In the genomic region with DNA sequence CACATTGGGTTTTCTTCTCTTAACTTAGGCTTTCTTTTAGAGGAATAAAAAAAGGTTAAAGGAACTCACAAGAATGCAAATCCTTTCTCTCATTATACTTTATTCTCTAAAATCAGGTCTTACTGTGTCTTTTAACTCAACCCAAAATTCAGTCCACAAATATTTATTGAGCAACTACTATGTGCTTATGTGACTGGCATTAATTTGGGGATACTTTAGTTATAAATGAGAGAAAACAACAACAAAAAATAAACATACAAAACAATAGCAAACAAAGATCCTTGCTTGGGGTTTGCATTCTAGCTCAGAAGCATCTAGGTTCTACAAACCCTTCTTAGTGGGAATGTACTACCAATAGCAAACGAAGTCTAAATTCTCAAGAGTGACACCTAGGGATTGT, we compare ENCODE assay signal across 27 cellular contexts.
DNase-seq lines count a peak whose midpoint lies in the region; ATAC-seq, FAIRE-seq and TF ChIP-seq lines count a peak whose summit lies in the region.
"Had no signal": no experiment of that assay in that cellular context is flagged by ENCODE, and none has a peak within 500 bp of the region (broad histone marks: within the 10 kb centered on the region; RNA-seq: fewer than 3 reads in every experiment).

No MANE protein-coding gene starts in this region.

- no peaks in the 10 kb centered on the region for H3K9me3 Mint-ChIP-seq in natural killer cell
- no peaks in the 10 kb centered on the region for H3K9me3 Mint-ChIP-seq in activated CD4-positive, alpha-beta memory T cell treated with anti-CD3 and anti-CD28 coated beads for 36 hours
- H3K9me3 Mint-ChIP-seq: CD4-positive, alpha-beta T cell; CD8-positive, alpha-beta T cell had no signal

- in situ Hi-C loops in K562 (cut with MboI) = no loop called here

- H3K4me2 ChIP-seq in K562 (ENCODE audit: insufficient read depth, low read length) = no peak overlapping the region
- H3K4me2 ChIP-seq: A549; BLaER1 treated with 17β-estradiol and CSF1 and Interleukin-3, amounts not matched to agents 10 nM and 100 nM had no signal

- no peak for TF ChIP-seq RAD21 in K562 (CRISPR knock-in tag; conservative IDR thresholded peaks at IDR 0.05 in 1 of 2, IDR thresholded peaks at IDR 0.05 in 1 of 2)

- no peak for FAIRE-seq in K562 (lab: Jason Lieb, UNC)
- FAIRE-seq: A549, GM12878, GM12892, GM18507 had no signal

- no peak overlapping the region for H2AFZ ChIP-seq in K562 (ENCODE audit: low read depth, low read length)

- H3K27me3 Mint-ChIP-seq in T-helper 17 cell (no peaks in the 10 kb centered on the region), natural killer cell (ENCODE audit: low read depth in 2 of 2) (no peaks in the 10 kb centered on the region)
- no peaks in the 10 kb centered on the region for H3K27me3 Mint-ChIP-seq in activated CD4-positive, alpha-beta memory T cell treated with anti-CD3 and anti-CD28 coated beads for 36 hours
- H3K27me3 Mint-ChIP-seq: B cell; CD4-positive, alpha-beta T cell had no signal

- H3K27ac ChIP-seq in HEK293 (ENCODE audit: extremely low read depth, low read depth, low read length) (no peak overlapping the region), K562 (ENCODE audit: extremely low read depth, low read depth, low read length) (no peak overlapping the region)
- H3K27ac ChIP-seq: 22Rv1; A549; BLaER1 treated with 17β-estradiol and CSF1 and Interleukin-3, amounts not matched to agents 10 nM and 100 nM; C4-2B had no signal

- H3K36me3 ChIP-seq in HEK293 (ENCODE audit: control insufficient read depth in 2 of 2, insufficient read depth in 1 of 2, low read length in 2 of 2) = peaks cover 9 to 44% of the 10 kb centered on the region in 2 experiments
- H3K36me3 ChIP-seq in K562 (ENCODE audit: control insufficient read depth, insufficient read depth, low read length) = no peaks in the 10 kb centered on the region

- no peaks in the 10 kb centered on the region for H3K27me3 ChIP-seq in K562 (ENCODE audit: control insufficient read depth in 2 of 2, insufficient read depth in 2 of 2, low read length in 2 of 2)
- H3K27me3 ChIP-seq: BLaER1 treated with 17β-estradiol and CSF1 and Interleukin-3, amounts not matched to agents 10 nM and 100 nM had no signal

- BruUV-seq in K562 (replicated peaks; lab: Mats Ljungman, UMichigan) = no TSS peak

- H4K20me1 ChIP-seq in K562 (replicated peaks; ENCODE audit: control insufficient read depth, insufficient read depth, low read length) = no peaks in the 10 kb centered on the region
- H4K20me1 ChIP-seq: BLaER1 treated with 17β-estradiol and CSF1 and Interleukin-3, amounts not matched to agents 10 nM and 100 nM had no signal

- H3K9me3 ChIP-seq in HEK293 (ENCODE audit: control insufficient read depth, insufficient read depth, low read depth, low read length) (no peaks in the 10 kb centered on the region), T-helper 17 cell (ENCODE audit: control insufficient read depth, low read length, poor library complexity, severe bottlenecking) (no peaks in the 10 kb centered on the region), K562 (replicated peaks; ENCODE audit: control insufficient read depth, insufficient read depth, low read depth, low read length) (no peaks in the 10 kb centered on the region; the same call in 1 of the 2 replicates)
- H3K9me3 ChIP-seq: A549; BLaER1 treated with 17β-estradiol and CSF1 and Interleukin-3, amounts not matched to agents 10 nM and 100 nM had no signal

- TF ChIP-seq POLR2A in K562 (conservative IDR thresholded peaks at IDR 0.05) = no peak

- intact Hi-C loops in K562 (cut with micrococcal nuclease) (no loop called here), natural killer cell (cut with micrococcal nuclease) (no loop called here)
- intact Hi-C loops in activated CD4-positive, alpha-beta memory T cell treated with anti-CD3 and anti-CD28 coated beads for 36 hours (cut with micrococcal nuclease) = loop anchor here (10.0 kb wide), 1 partner anchor 1183 kb away; a partner anchor contains a TSS

- H3K9ac ChIP-seq in K562 (ENCODE audit: insufficient read depth in 1 of 2, low read depth in 2 of 2, low read length in 2 of 2) = no peak overlapping the region
- H3K9ac ChIP-seq: BLaER1 treated with 17β-estradiol and CSF1 and Interleukin-3, amounts not matched to agents 10 nM and 100 nM had no signal

- H3K4me1 Mint-ChIP-seq in T-helper 17 cell (peaks cover 4% of the 10 kb centered on the region), natural killer cell (peaks cover 5 to 10% of the 10 kb centered on the region in 2 donors)
- peaks cover 13% of the 10 kb centered on the region for H3K4me1 Mint-ChIP-seq in activated CD4-positive, alpha-beta memory T cell treated with anti-CD3 and anti-CD28 coated beads for 36 hours (ENCODE audit: low read depth)
- H3K4me1 Mint-ChIP-seq: B cell had no signal

- CTCF ChIA-PET in HEK293 (lab: Yijun Ruan, JAX) (interaction anchor here (0.5 to 2.2 kb wide), 6 partner anchors 9 to 496 kb away, joined by 3 to 8 read pairs (median 4); no protein-coding TSS in a partner anchor), K562 (lab: Yijun Ruan, JAX; ENCODE audit: low intra/inter-chr PET ratio) (no interaction called here)
- CTCF ChIA-PET in activated CD4-positive, alpha-beta memory T cell treated with anti-CD3 and anti-CD28 coated beads for 36 hours (lab: Charles Lee) = interaction anchor here (1.4 kb wide), 1 partner anchor 29 kb away, joined by 3 read pairs; no protein-coding TSS in a partner anchor

- TF ChIP-seq EP300 in K562 (IDR thresholded peaks at IDR 0.05; ENCODE audit: low read length) = no peak

- 53% methylated on average over 1 of the region's 1 CpG for WGBS in K562 (ENCODE audit: insufficient coverage, low coverage, missing lambda C conversion rate)

- H3K9me1 ChIP-seq in K562 (ENCODE audit: control insufficient read depth, insufficient read depth, low read length) = no peaks in the 10 kb centered on the region

- no peaks in the 10 kb centered on the region for H3K4me1 ChIP-seq in HEK293 (ENCODE audit: control insufficient read depth, insufficient read depth, low read length)
- peaks cover 3 to 8% of the 10 kb centered on the region in 2 experiments; a peak in 4 of 5 replicates for H3K4me1 ChIP-seq in K562 (replicated peaks in 1 of 2; ENCODE audit: control insufficient read depth in 2 of 2, insufficient read depth in 2 of 2, low read length in 2 of 2)
- H3K4me1 ChIP-seq: A549; BLaER1 treated with 17β-estradiol and CSF1 and Interleukin-3, amounts not matched to agents 10 nM and 100 nM had no signal

- no peak overlapping the region for H3K4me3 Mint-ChIP-seq in T-helper 17 cell
- no peak overlapping the region for H3K4me3 Mint-ChIP-seq in natural killer cell
- H3K4me3 Mint-ChIP-seq in activated CD4-positive, alpha-beta memory T cell treated with anti-CD3 and anti-CD28 coated beads for 36 hours = no peak overlapping the region
- H3K4me3 Mint-ChIP-seq: B cell; CD4-positive, alpha-beta T cell; CD8-positive, alpha-beta T cell had no signal

- POLR2A ChIA-PET in HEK293 (lab: Yijun Ruan, JAX) = no interaction called here
- POLR2A ChIA-PET in K562 (lab: Yijun Ruan, JAX) = interaction anchor here (0.7 kb wide), 1 partner anchor 16 kb away, joined by 4 read pairs; no protein-coding TSS in a partner anchor
- POLR2A ChIA-PET in activated CD4-positive, alpha-beta memory T cell treated with anti-CD3 and anti-CD28 coated beads for 36 hours (lab: Charles Lee) = no interaction called here

- H3K4me3 ChIP-seq in HEK293 (ENCODE audit: low read depth, low read length) (no peak overlapping the region), K562 (no peak overlapping the region)
- H3K4me3 ChIP-seq: A549; BLaER1 treated with 17β-estradiol and CSF1 and Interleukin-3, amounts not matched to agents 10 nM and 100 nM; GM12878 had no signal

- ATAC-seq in T-helper 17 cell (no peak), K562 (no peak), natural killer cell (no peak), HG03139 (IDR thresholded peaks at IDR 0.05; ENCODE audit: unreplicated experiment) (no peak)
- ATAC-seq: A549; CD8-positive, alpha-beta T cell; GM12878 had no signal

- H3K79me2 ChIP-seq in K562 (ENCODE audit: control insufficient read depth, insufficient read depth, low read length) = no peaks in the 10 kb centered on the region

- TF ChIP-seq CTCF in HEK293 (tag by site-specific recombination; IDR thresholded peaks at IDR 0.05) (no peak), K562 (IDR thresholded peaks at IDR 0.05 in 2 of 3, conservative IDR thresholded peaks at IDR 0.05 in 1 of 3; ENCODE audit: insufficient read depth in 2 of 3, low read depth in 1 of 3, low read length in 3 of 3) (no peak), natural killer cell (IDR thresholded peaks at IDR 0.05) (no peak)

- H3K36me3 Mint-ChIP-seq in T-helper 17 cell (ENCODE audit: low read depth) = peaks cover 12% of the 10 kb centered on the region
- peaks cover 43% of the 10 kb centered on the region for H3K36me3 Mint-ChIP-seq in natural killer cell
- peaks cover 46% of the 10 kb centered on the region for H3K36me3 Mint-ChIP-seq in activated CD4-positive, alpha-beta memory T cell treated with anti-CD3 and anti-CD28 coated beads for 36 hours

- no peak for DNase-seq in T-helper 17 cell
- DNase-seq in K562 (ENCODE audit: extremely low read depth in 1 of 4, low spot score in 3 of 4) = no peak
- no peak for DNase-seq in natural killer cell
- DNase-seq in HK-2 (ENCODE audit: unreplicated experiment) = no peak
- DNase-seq in COLO829 (ENCODE audit: low spot score) = no peak
- no peak for DNase-seq in activated CD4-positive, alpha-beta memory T cell treated with anti-CD3 and anti-CD28 coated beads for 36 hours
- DNase-seq: AML-193; CD4-positive, alpha-beta T cell; CD8-positive, alpha-beta T cell; COR-L47; DMS 273 treated with DMSO at 0.1 percent for 48 hours; DMS153; DMS53; DMS79; DND-41; EL; GDM1 had no signal

- peak overlapping the region; percentile 81 for H3K27ac Mint-ChIP-seq in T-helper 17 cell
- H3K27ac Mint-ChIP-seq in natural killer cell = peak overlapping the region; percentile 37 to 61
- H3K27ac Mint-ChIP-seq in activated CD4-positive, alpha-beta memory T cell treated with anti-CD3 and anti-CD28 coated beads for 36 hours = no peak overlapping the region
- H3K27ac Mint-ChIP-seq: B cell; CD4-positive, alpha-beta T cell; CD8-positive, alpha-beta T cell had no signal

TF ChIP-seq in HEK293, 187 proteins besides CTCF, POLR2A, EP300 and RAD21:
- TF ChIP-seq ZNF19 (tag by site-specific recombination; IDR thresholded peaks at IDR 0.05; ENCODE audit: low read depth) = no peak
- no peak for TF ChIP-seq ZNF677 (tag by site-specific recombination; IDR thresholded peaks at IDR 0.05)
- 0 out of 2 replicates have a peak, but pooled peaks have one; percentile 58 for TF ChIP-seq ZNF664 (tag by site-specific recombination; IDR thresholded peaks at IDR 0.05)

TF ChIP-seq in K562, 482 proteins besides CTCF, POLR2A, EP300 and RAD21 (continues in another document):
- TF ChIP-seq FOXK2 (conservative IDR thresholded peaks at IDR 0.05 in 1 of 2, IDR thresholded peaks at IDR 0.05 in 1 of 2; ENCODE audit: low read depth in 2 of 2) (no peak), NFATC3 (IDR thresholded peaks at IDR 0.05) (no peak)
